ENCODE assay signal across 17 cellular contexts in genomic region chr12:122854554-122854953, GRCh38.
"Had no signal": no experiment of that assay in that cellular context is flagged by ENCODE, and none has a peak within 500 bp of the region (broad histone marks: within the 10 kb centered on the region; RNA-seq: fewer than 3 reads in every experiment).

No MANE protein-coding gene starts in this region.

- H3K27me3 Mint-ChIP-seq: naive thymus-derived CD4-positive, alpha-beta T cell; stimulated activated naive B cell treated with anti-CD40 and anti-IgM and Interleukin-4, amounts not matched to agents 10 μg/mL and 1 μg/mL and 100 μg/mL, for 72 hours; stimulated activated naive CD8-positive, alpha-beta T cell treated with anti-CD3 and anti-CD28 coated beads, Interleukin-15, amount 100 ng/mL, for 72 hours; type B pancreatic cell had no signal

- H3K9me3 ChIP-seq: neutrophil, spleen, thyroid gland had no signal

- H3K27me3 ChIP-seq: foreskin keratinocyte, neutrophil, spleen, thyroid gland had no signal

- H3K27ac Mint-ChIP-seq: dendritic cell treated with granulocyte-macrophage colony-stimulating factor and Interleukin-4, amounts not matched to agents 40 ng/mL and 50 ng/mL, for 4 days; nephron progenitor cell; type B pancreatic cell had no signal

- H3K27ac ChIP-seq: foreskin keratinocyte, neutrophil, spleen, thyroid gland had no signal

- ATAC-seq: foreskin keratinocyte; left lobe of liver; naive thymus-derived CD4-positive, alpha-beta T cell; sciatic nerve; stimulated activated naive B cell treated with anti-CD40 and anti-IgM and Interleukin-4, amounts not matched to agents 10 μg/mL and 1 μg/mL and 100 μg/mL, for 72 hours; stimulated activated naive CD8-positive, alpha-beta T cell treated with anti-CD3 and anti-CD28 coated beads, Interleukin-15, amount 100 ng/mL, for 72 hours had no signal

- H3K36me3 Mint-ChIP-seq: type B pancreatic cell had no signal

- H3K4me1 Mint-ChIP-seq: naive thymus-derived CD4-positive, alpha-beta T cell had no signal

- H3K4me3 ChIP-seq: spleen, thyroid gland had no signal

- DNase-seq: erythroblast; foreskin keratinocyte; mammary epithelial cell; naive thymus-derived CD4-positive, alpha-beta T cell; nephron progenitor cell; spleen; stimulated activated CD4-positive, alpha-beta T cell treated with anti-CD3 and anti-CD28 coated beads, Interleukin-15, amount 100 ng/mL, for 24 hours; stimulated activated CD4-positive, alpha-beta T cell treated with anti-CD3 and anti-CD28 coated beads, Interleukin-1b, Interleukin-23, amount 100 ng/mL, for 48 hours; stimulated activated CD4-positive, alpha-beta T cell treated with anti-CD3 and anti-CD28 coated beads, Interleukin-4, amount 100 ng/mL, for 4 hours; stimulated activated naive B cell treated with anti-CD40 and anti-IgM and Interleukin-4, amounts not matched to agents 10 μg/mL and 1 μg/mL and 100 μg/mL, for 72 hours; stimulated activated naive CD8-positive, alpha-beta T cell treated with anti-CD3 and anti-CD28 coated beads, Interleukin-15, amount 100 ng/mL, for 72 hours; thyroid gland had no signal

- H3K4me3 Mint-ChIP-seq: dendritic cell treated with granulocyte-macrophage colony-stimulating factor and Interleukin-4, amounts not matched to agents 40 ng/mL and 50 ng/mL, for 4 days; naive thymus-derived CD4-positive, alpha-beta T cell; nephron progenitor cell; stimulated activated naive B cell treated with anti-CD40 and anti-IgM and Interleukin-4, amounts not matched to agents 10 μg/mL and 1 μg/mL and 100 μg/mL, for 72 hours; stimulated activated naive CD8-positive, alpha-beta T cell treated with anti-CD3 and anti-CD28 coated beads, Interleukin-15, amount 100 ng/mL, for 72 hours; type B pancreatic cell had no signal

- H3K4me1 ChIP-seq: foreskin keratinocyte had no signal

- H3K9me3 Mint-ChIP-seq: dendritic cell treated with granulocyte-macrophage colony-stimulating factor and Interleukin-4, amounts not matched to agents 40 ng/mL and 50 ng/mL, for 4 days; naive thymus-derived CD4-positive, alpha-beta T cell; nephron progenitor cell; stimulated activated naive B cell treated with anti-CD40 and anti-IgM and Interleukin-4, amounts not matched to agents 10 μg/mL and 1 μg/mL and 100 μg/mL, for 72 hours; stimulated activated naive CD8-positive, alpha-beta T cell treated with anti-CD3 and anti-CD28 coated beads, Interleukin-15, amount 100 ng/mL, for 72 hours; type B pancreatic cell had no signal
